ENCODE assay signal across 9 cellular contexts in the genomic region with DNA sequence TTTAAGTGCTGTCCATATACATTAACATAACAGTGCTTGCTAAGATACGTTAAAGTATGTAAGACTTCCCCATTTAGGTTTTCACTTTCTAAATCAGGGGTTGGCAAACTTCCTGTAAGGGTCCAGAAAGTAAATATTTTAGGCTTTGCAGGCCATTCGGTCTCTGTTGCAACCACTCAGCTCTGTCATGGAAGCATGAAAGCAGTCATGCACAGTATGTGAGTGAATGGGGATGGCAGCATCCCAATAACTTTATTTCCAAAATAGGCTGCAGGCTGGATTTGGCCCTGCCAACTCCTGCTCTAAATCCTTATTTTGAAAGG. TPM values are rescaled to one million over a fixed set of nuclear protein-coding genes. Genes with fewer than 3 reads are reported as not detected.
DNase-seq lines count a peak whose midpoint lies in the region; ATAC-seq and TF ChIP-seq lines count a peak whose summit lies in the region.
"Had no signal": no experiment of that assay in that cellular context is flagged by ENCODE, and none has a peak within 500 bp of the region (broad histone marks: within the 10 kb centered on the region; RNA-seq: fewer than 3 reads in every experiment).

No MANE protein-coding gene starts in this region.

- peaks cover 0 to 22% of the 10 kb centered on the region in 2 donors for H3K4me1 ChIP-seq in left lung

- H3K9me3 Mint-ChIP-seq in activated CD4-positive, alpha-beta memory T cell treated with anti-CD3 and anti-CD28 coated beads for 36 hours = no peaks in the 10 kb centered on the region
- H3K9me3 Mint-ChIP-seq in activated naive CD4-positive, alpha-beta T cell treated with anti-CD3 and anti-CD28 coated beads for 36 hours = no peaks in the 10 kb centered on the region
- peaks cover 0 to 5% of the 10 kb centered on the region in 2 donors for H3K9me3 Mint-ChIP-seq in activated naive CD4-positive, alpha-beta T cell treated with anti-CD3 and anti-CD28 coated beads, Interleukin-2, amount 50 U/mL, for 72 hours

- ATAC-seq in GM18508 (IDR thresholded peaks at IDR 0.05; ENCODE audit: insufficient read depth, unreplicated experiment) (peak; percentile 89), GM21825 (IDR thresholded peaks at IDR 0.05; ENCODE audit: unreplicated experiment) (peak; percentile 91), HG03575 (IDR thresholded peaks at IDR 0.05; ENCODE audit: extremely low read depth, insufficient number of reproducible peaks, low FRiP score, unreplicated experiment) (peak; percentile 94), left lung (peak; percentile 49)
- ATAC-seq in activated naive CD4-positive, alpha-beta T cell treated with anti-CD3 and anti-CD28 coated beads, Interleukin-2, amount 50 U/mL, for 72 hours = no peak

- no peak overlapping the region for H3K4me3 ChIP-seq in left lung
- no peak overlapping the region for H3K4me3 ChIP-seq in dorsolateral prefrontal cortex

- H3K9me3 ChIP-seq in left lung = peaks cover 0 to 4% of the 10 kb centered on the region in 2 donors

- no peak overlapping the region for H3K27ac Mint-ChIP-seq in activated CD4-positive, alpha-beta memory T cell treated with anti-CD3 and anti-CD28 coated beads for 36 hours
- H3K27ac Mint-ChIP-seq in activated naive CD4-positive, alpha-beta T cell treated with anti-CD3 and anti-CD28 coated beads for 36 hours = no peak overlapping the region
- H3K27ac Mint-ChIP-seq in activated naive CD4-positive, alpha-beta T cell treated with anti-CD3 and anti-CD28 coated beads, Interleukin-2, amount 50 U/mL, for 72 hours = no peak overlapping the region

- H3K36me3 ChIP-seq in left lung = no peaks in the 10 kb centered on the region

- DNase-seq in left lung (no peak), dorsolateral prefrontal cortex (no peak)
- DNase-seq in activated CD4-positive, alpha-beta memory T cell treated with anti-CD3 and anti-CD28 coated beads for 36 hours = no peak
- DNase-seq in activated naive CD4-positive, alpha-beta T cell treated with anti-CD3 and anti-CD28 coated beads for 36 hours = no peak
- DNase-seq in activated naive CD4-positive, alpha-beta T cell treated with anti-CD3 and anti-CD28 coated beads, Interleukin-2, amount 50 U/mL, for 72 hours (ENCODE audit: low spot score in 2 of 2) = no peak
- DNase-seq: NCI-H1105 had no signal

- peaks cover 3% of the 10 kb centered on the region for H3K4me1 Mint-ChIP-seq in activated CD4-positive, alpha-beta memory T cell treated with anti-CD3 and anti-CD28 coated beads for 36 hours (ENCODE audit: low read depth)
- peaks cover 3% of the 10 kb centered on the region for H3K4me1 Mint-ChIP-seq in activated naive CD4-positive, alpha-beta T cell treated with anti-CD3 and anti-CD28 coated beads for 36 hours (ENCODE audit: low read depth)

- H3K27me3 ChIP-seq in left lung (no peaks in the 10 kb centered on the region), dorsolateral prefrontal cortex (no peaks in the 10 kb centered on the region)

- H3K4me3 Mint-ChIP-seq in activated CD4-positive, alpha-beta memory T cell treated with anti-CD3 and anti-CD28 coated beads for 36 hours = no peak overlapping the region
- H3K4me3 Mint-ChIP-seq in activated naive CD4-positive, alpha-beta T cell treated with anti-CD3 and anti-CD28 coated beads for 36 hours = no peak overlapping the region

- H3K27ac ChIP-seq in left lung = peak overlapping the region in 1 of 2 donors; percentile 7
- H3K27ac ChIP-seq in dorsolateral prefrontal cortex = no peak overlapping the region

- H3K36me3 Mint-ChIP-seq in activated CD4-positive, alpha-beta memory T cell treated with anti-CD3 and anti-CD28 coated beads for 36 hours = no peaks in the 10 kb centered on the region
- no peaks in the 10 kb centered on the region for H3K36me3 Mint-ChIP-seq in activated naive CD4-positive, alpha-beta T cell treated with anti-CD3 and anti-CD28 coated beads for 36 hours (ENCODE audit: low read depth)
- peaks cover 0 to 5% of the 10 kb centered on the region in 2 donors for H3K36me3 Mint-ChIP-seq in activated naive CD4-positive, alpha-beta T cell treated with anti-CD3 and anti-CD28 coated beads, Interleukin-2, amount 50 U/mL, for 72 hours

- TF ChIP-seq CTCF in left lung (IDR thresholded peaks at IDR 0.05) (no peak), dorsolateral prefrontal cortex (IDR thresholded peaks at IDR 0.05 in 54 of 56, conservative IDR thresholded peaks at IDR 0.05 in 2 of 56; ENCODE audit: low read depth in 1 of 56, partially characterized antibody in 56 of 56) (no peak)

- CTCF ChIA-PET in activated CD4-positive, alpha-beta memory T cell treated with anti-CD3 and anti-CD28 coated beads for 36 hours (lab: Charles Lee) = no interaction called here
- CTCF ChIA-PET in activated naive CD4-positive, alpha-beta T cell treated with anti-CD3 and anti-CD28 coated beads for 36 hours (lab: Charles Lee) = no interaction called here

- intact Hi-C loops in left lung (cut with DNase I) = no loop called here
- intact Hi-C loops in dorsolateral prefrontal cortex (cut with DNase I) = no loop called here
- intact Hi-C loops in activated CD4-positive, alpha-beta memory T cell treated with anti-CD3 and anti-CD28 coated beads for 36 hours (cut with micrococcal nuclease) = no loop called here
- intact Hi-C loops in activated naive CD4-positive, alpha-beta T cell treated with anti-CD3 and anti-CD28 coated beads for 36 hours (cut with micrococcal nuclease) = no loop called here

- peaks cover 8% of the 10 kb centered on the region for H3K27me3 Mint-ChIP-seq in activated CD4-positive, alpha-beta memory T cell treated with anti-CD3 and anti-CD28 coated beads for 36 hours
- H3K27me3 Mint-ChIP-seq in activated naive CD4-positive, alpha-beta T cell treated with anti-CD3 and anti-CD28 coated beads for 36 hours (ENCODE audit: low read depth) = no peaks in the 10 kb centered on the region

- POLR2A ChIA-PET in activated CD4-positive, alpha-beta memory T cell treated with anti-CD3 and anti-CD28 coated beads for 36 hours (lab: Charles Lee) = no interaction called here

RNA-seq across cellular contexts. Expression of a gene that starts 29.1 kb away (rescaled TPM):
- total RNA-seq in left lung = 1 to 10 TPM; 7.6 to 10.0 TPM
- 1 to 10 TPM in 102 of 120 experiments, under 1 TPM in 17, not detected in 1; 0.41 to 4.8 (median 1.8) TPM for total RNA-seq in dorsolateral prefrontal cortex
- total RNA-seq in activated CD4-positive, alpha-beta memory T cell treated with anti-CD3 and anti-CD28 coated beads for 36 hours = 10 to 100 TPM; 65.0 to 66.5 TPM
- 10 to 100 TPM; 52.9 to 55.4 TPM for total RNA-seq in activated naive CD4-positive, alpha-beta T cell treated with anti-CD3 and anti-CD28 coated beads for 36 hours
- total RNA-seq in activated naive CD4-positive, alpha-beta T cell treated with anti-CD3 and anti-CD28 coated beads, Interleukin-2, amount 50 U/mL, for 72 hours = 10 to 100 TPM; 20.4 to 35.1 TPM

Comparison
In these comparisons a context has a peak if more than half of its experiments do, and no peak if none do; other contexts are left out.
1. ATAC-seq: peak in GM18508 (single experiment), GM21825 (single experiment), HG03575 (single experiment) and left lung (single experiment); none in activated naive CD4-positive, alpha-beta T cell treated with anti-CD3 and anti-CD28 coated beads, Interleukin-2, amount 50 U/mL, for 72 hours (0 of 2).